ENCODE assay signal across 9 cellular contexts in genomic region chr2:108169982-108170625, GRCh38.
DNase-seq lines count a peak whose midpoint lies in the region; ATAC-seq and TF ChIP-seq lines count a peak whose summit lies in the region.
"Had no signal": no experiment of that assay in that cellular context is flagged by ENCODE, and none has a peak within 500 bp of the region (broad histone marks: within the 10 kb centered on the region; RNA-seq: fewer than 3 reads in every experiment).

No MANE protein-coding gene starts in this region.

- POLR2A ChIA-PET in BJ (lab: Charles Lee), result no interaction called here
- POLR2A ChIA-PET in HCT116 (lab: Charles Lee), result no interaction called here

- no peaks in the 10 kb centered on the region for H3K4me1 ChIP-seq in HCT116 (ENCODE audit: control insufficient read depth in 1 of 2, insufficient read depth in 2 of 2, low read length in 2 of 2)

- intact Hi-C loops in HCT116 (cut with micrococcal nuclease), result no loop called here

- no peak overlapping the region for H3K4me2 ChIP-seq in HCT116 (ENCODE audit: low read length)

- TF ChIP-seq CTCF in BJ (IDR thresholded peaks at IDR 0.05; ENCODE audit: insufficient read depth, low read depth, low read length) (peak; percentile 48; the same call in 1 of the 2 replicates), HCT116 (IDR thresholded peaks at IDR 0.05 in 2 of 3, conservative IDR thresholded peaks at IDR 0.05 in 1 of 3; ENCODE audit: borderline replicate concordance in 1 of 3, insufficient read depth in 1 of 3, low read depth in 2 of 3, low read length in 2 of 3) (peak; percentile 12 to 61 (median 40); a peak in 4 of 6 replicates)

- no peaks in the 10 kb centered on the region for H3K9me3 ChIP-seq in HCT116 (ENCODE audit: control insufficient read depth in 1 of 2, insufficient read depth in 1 of 2, low read depth in 1 of 2, low read length in 2 of 2)

- no peaks in the 10 kb centered on the region for H3K79me2 ChIP-seq in HCT116 (ENCODE audit: insufficient read depth, low read length)

- H3K27me3 ChIP-seq in BJ (ENCODE audit: control insufficient read depth, insufficient read depth, low read length) (no peaks in the 10 kb centered on the region; the same call in 1 of the 2 replicates), HCT116 (ENCODE audit: insufficient read depth, low read length) (no peaks in the 10 kb centered on the region)

- no peaks in the 10 kb centered on the region for H4K20me1 ChIP-seq in HCT116 (ENCODE audit: insufficient read depth)

- ATAC-seq in HCT116, result peak; percentile 40; the same call in 1 of the 2 replicates
- ATAC-seq in HG03521 (IDR thresholded peaks at IDR 0.05; ENCODE audit: unreplicated experiment), result no peak
- ATAC-seq in HG03439 (IDR thresholded peaks at IDR 0.05; ENCODE audit: unreplicated experiment), result no peak

- TF ChIP-seq POLR2A in HCT116 (IDR thresholded peaks at IDR 0.05; ENCODE audit: borderline replicate concordance, extremely low read depth, insufficient read depth, insufficient read length), result no peak

- BruUV-seq in HCT116 (replicated peaks; lab: Mats Ljungman, UMichigan), result no TSS peak

- H3K9ac ChIP-seq in HCT116 (ENCODE audit: low read length), result no peak overlapping the region

- H3K27ac ChIP-seq in HCT116 (ENCODE audit: low read depth, low read length), result no peak overlapping the region

- TF ChIP-seq RAD21 in HCT116 (IDR thresholded peaks at IDR 0.05; ENCODE audit: low read depth), result no peak

- no peaks in the 10 kb centered on the region for H3K9me2 ChIP-seq in HCT116 (ENCODE audit: insufficient read depth)

- CTCF ChIA-PET in BJ (lab: Yijun Ruan, JAX) (interaction anchor here (0.7 to 1.5 kb wide), 7 partner anchors 11 to 1528 kb away, joined by 3 to 11 read pairs (median 4); no protein-coding TSS in a partner anchor), HCT116 (lab: Charles Lee) (interaction anchor here (0.6 to 1.1 kb wide), 4 partner anchors 11 to 41 kb away, joined by 3 to 5 read pairs (median 3); no protein-coding TSS in a partner anchor)

- H3K4me3 ChIP-seq in BJ (ENCODE audit: low read depth, low read length), result no peak overlapping the region
- H3K4me3 ChIP-seq in HCT116 (replicated peaks in 1 of 2; ENCODE audit: low read depth in 1 of 2, low read length in 2 of 2), result no peak overlapping the region

- H3K36me3 ChIP-seq in BJ (ENCODE audit: control insufficient read depth, insufficient read depth, low read length) (no peaks in the 10 kb centered on the region), HCT116 (ENCODE audit: control insufficient read depth in 1 of 2, insufficient read depth in 2 of 2, low read length in 2 of 2) (no peaks in the 10 kb centered on the region)

- DNase-seq in BJ (ENCODE audit: low read depth), result no peak
- DNase-seq in HCT116 (ENCODE audit: low read depth, low spot score), result no peak
- DNase-seq in SW480 (ENCODE audit: low spot score), result peak; percentile 23
- peak; percentile 21 for DNase-seq in kidney glomerular epithelial cell (lab: John Stamatoyannopoulos, UW)
- no peak for DNase-seq in stimulated activated CD8-positive, alpha-beta memory T cell treated with anti-CD3 and anti-CD28 coated beads, Interleukin-4, amount 100 ng/mL, for 48 hours
- DNase-seq in GF-D8 (lab: John Stamatoyannopoulos, UW), result no peak
- DNase-seq: naive B cell had no signal

- H2AFZ ChIP-seq in HCT116 (ENCODE audit: low read depth, low read length, poor library complexity, severe bottlenecking), result no peak overlapping the region

- RAD21 ChIA-PET in HCT116 (lab: Charles Lee; ENCODE audit: low non-redundant PET in 1 of 2, low total read pairs in 2 of 2, uncharacterized antibody in 2 of 2, unreplicated experiment in 2 of 2), result no interaction called here

TF ChIP-seq in HCT116, 20 proteins besides CTCF, POLR2A, EP300 and RAD21:
- no peak for TF ChIP-seq TCF7L2 (IDR thresholded peaks at IDR 0.05; ENCODE audit: borderline replicate concordance, extremely low read depth, insufficient read depth, insufficient read length)
- no peak for TF ChIP-seq YY1 (IDR thresholded peaks at IDR 0.05; ENCODE audit: extremely low read depth, insufficient replicate concordance, low read depth, low read length)
- no peak for TF ChIP-seq SRF (IDR thresholded peaks at IDR 0.05; ENCODE audit: low read depth)
- TF ChIP-seq EZH2 (IDR thresholded peaks at IDR 0.05), result no peak
- TF ChIP-seq CBX3 (IDR thresholded peaks at IDR 0.05; ENCODE audit: low read depth), result no peak
- TF ChIP-seq CEBPB (IDR thresholded peaks at IDR 0.05; ENCODE audit: low read depth), result no peak
- TF ChIP-seq ZFX (IDR thresholded peaks at IDR 0.05), result no peak
- TF ChIP-seq FOSL1 (IDR thresholded peaks at IDR 0.05; ENCODE audit: low read depth), result no peak
- no peak for TF ChIP-seq ZNF274 (IDR thresholded peaks at IDR 0.05; ENCODE audit: low read depth, low read length)
- TF ChIP-seq SP1 (IDR thresholded peaks at IDR 0.05; ENCODE audit: low read depth), result no peak
- no peak for TF ChIP-seq ELF1 (IDR thresholded peaks at IDR 0.05; ENCODE audit: borderline replicate concordance, low read depth)
- TF ChIP-seq ZBTB33 (IDR thresholded peaks at IDR 0.05; ENCODE audit: extremely low read depth, insufficient replicate concordance, low read length), result no peak

Comparison
In these comparisons a context has a peak if more than half of its experiments do, and no peak if none do; other contexts are left out.
1. DNase-seq: peak in SW480 (single experiment) and kidney glomerular epithelial cell (single experiment); none in BJ (single experiment), HCT116 (single experiment), stimulated activated CD8-positive, alpha-beta memory T cell treated with anti-CD3 and anti-CD28 coated beads, Interleukin-4, amount 100 ng/mL, for 48 hours (single experiment) and GF-D8 (single experiment).